Comparison of ENCODE assay signal across 2 cellular contexts in genomic region chr4:156694413-156694812, GRCh38.
TF ChIP-seq lines count a peak whose summit lies in the region.

No MANE protein-coding gene starts in this region.

TF ChIP-seq in HepG2, 621 proteins besides CTCF, POLR2A, EP300 and RAD21:
- no peak for TF ChIP-seq FOXO4 (CRISPR knock-in tag; conservative IDR thresholded peaks at IDR 0.05)
- peak; percentile 65 to 85 for TF ChIP-seq MAFK (conservative IDR thresholded peaks at IDR 0.05 in 1 of 2, IDR thresholded peaks at IDR 0.05 in 1 of 2; ENCODE audit: low read length in 2 of 2)
- no peak for TF ChIP-seq ZSCAN29 (CRISPR knock-in tag; conservative IDR thresholded peaks at IDR 0.05)
- TF ChIP-seq TBP (CRISPR knock-in tag; IDR thresholded peaks at IDR 0.05), result no peak
- no peak for TF ChIP-seq ZC3H4 (CRISPR knock-in tag; IDR thresholded peaks at IDR 0.05; ENCODE audit: borderline replicate concordance)
- no peak for TF ChIP-seq SP4 (CRISPR knock-in tag; IDR thresholded peaks at IDR 0.05)
- TF ChIP-seq IKZF4 (CRISPR knock-in tag; IDR thresholded peaks at IDR 0.05; ENCODE audit: borderline replicate concordance, low read depth, not compliant biosample characterization), result no peak
- no peak for TF ChIP-seq ZNF740 (CRISPR knock-in tag; IDR thresholded peaks at IDR 0.05)
- no peak for TF ChIP-seq ATF2 (CRISPR knock-in tag; IDR thresholded peaks at IDR 0.05)
- no peak for TF ChIP-seq PREB (CRISPR knock-in tag; IDR thresholded peaks at IDR 0.05)
- no peak for TF ChIP-seq FIP1L1 (IDR thresholded peaks at IDR 0.05; ENCODE audit: borderline replicate concordance, insufficient read depth, low read depth, low read length)
- no peak for TF ChIP-seq ZNF878 (CRISPR knock-in tag; IDR thresholded peaks at IDR 0.05)
- TF ChIP-seq ZBTB3 (CRISPR knock-in tag; IDR thresholded peaks at IDR 0.05; ENCODE audit: borderline replicate concordance, low read depth), result no peak
- TF ChIP-seq MAFF (IDR thresholded peaks at IDR 0.05; ENCODE audit: low read depth, low read length), result peak; percentile 70
- no peak for TF ChIP-seq THAP11 (CRISPR knock-in tag; IDR thresholded peaks at IDR 0.05)
- TF ChIP-seq MYC (CRISPR knock-in tag; IDR thresholded peaks at IDR 0.05; ENCODE audit: borderline replicate concordance), result no peak

TF ChIP-seq in H1, 55 proteins besides CTCF, POLR2A, EP300 and RAD21:
- TF ChIP-seq PHF8 (conservative IDR thresholded peaks at IDR 0.05; ENCODE audit: low read depth, low read length) (no peak), HDAC6 (IDR thresholded peaks at IDR 0.05; ENCODE audit: low read depth, low read length) (no peak), RNF2 (IDR thresholded peaks at IDR 0.05; ENCODE audit: borderline replicate concordance, low read depth, low read length, missing control alignments, poor library complexity, severe bottlenecking) (no peak), JUN (IDR thresholded peaks at IDR 0.05; ENCODE audit: low read depth, low read length) (no peak), TAF7 (optimal IDR thresholded peaks at IDR 0.05; ENCODE audit: borderline replicate concordance, low read depth, low read length) (no peak), GTF2F1 (IDR thresholded peaks at IDR 0.05; ENCODE audit: borderline replicate concordance, low read depth, low read length) (no peak)
